27 cellular contexts compared by ENCODE assay signal in the genomic region with DNA sequence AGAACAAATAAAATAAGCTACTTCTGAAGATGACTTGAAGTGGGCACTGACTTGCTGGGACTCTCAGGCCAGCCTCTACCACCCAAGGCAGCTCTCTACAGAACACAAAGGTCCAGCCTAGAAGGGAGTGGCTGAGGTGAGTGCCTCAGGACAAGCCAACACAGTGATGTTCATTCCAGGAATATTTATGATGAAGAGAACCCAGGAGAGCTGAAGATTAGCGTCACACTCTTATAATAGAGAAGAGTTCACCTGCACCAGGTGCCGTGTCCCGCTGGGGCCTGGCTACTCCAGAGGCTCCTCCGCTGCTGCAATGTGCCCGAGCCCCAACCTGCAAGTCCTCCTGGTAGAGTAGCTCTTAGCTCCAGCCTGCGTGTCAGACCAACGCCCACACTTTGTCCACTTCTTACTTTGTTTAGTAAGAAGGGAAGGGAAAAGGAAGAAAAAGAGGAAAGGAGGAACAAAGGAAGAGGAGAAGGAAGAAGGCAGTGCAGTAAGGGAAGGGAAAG.
"Had no signal": no experiment of that assay in that cellular context is flagged by ENCODE, and none has a peak within 500 bp of the region (broad histone marks: within the 10 kb centered on the region; RNA-seq: fewer than 3 reads in every experiment).

No MANE protein-coding gene starts in this region.

- H3K27ac ChIP-seq: heart right ventricle, left ventricle myocardium inferior, right atrium auricular region, tibial nerve, uterus, VCaP had no signal

- H3K4me3 ChIP-seq: heart right ventricle, left ventricle myocardium inferior, right atrium auricular region, tibial nerve, uterus had no signal

- H3K4me1 ChIP-seq: heart right ventricle, left ventricle myocardium inferior, right atrium auricular region, tibial nerve, uterus had no signal

- H3K27ac Mint-ChIP-seq: activated CD4-positive, alpha-beta memory T cell treated with anti-CD3 and anti-CD28 coated beads, Interleukin-2, amount 10 ng/mL, durations not matched to agents 7 days and 5 days; activated CD4-positive, alpha-beta T cell treated with anti-CD3 and anti-CD28 coated beads, Interleukin-2, amount 10 ng/mL, durations not matched to agents 7 days and 5 days; activated naive CD4-positive, alpha-beta T cell treated with anti-CD3 and anti-CD28 coated beads, Interleukin-2, amount 50 U/mL, for 24 hours; activated naive CD8-positive, alpha-beta T cell treated with anti-CD3 and anti-CD28 coated beads, Interleukin-2, amount 50 U/mL, for 24 hours; activated T-cell treated with anti-CD3 and anti-CD28 coated beads, Interleukin-2, amount 50 U/mL, for 24 hours; mesothelial cell of epicardium; naive B cell; T-helper 1 cell treated with Interleukin-12 subunit alpha and Interleukin-12 subunit beta and Interleukin-4 antibody, amounts not matched to agents 30 μg/mL and 1 μg/mL, for 36 hours had no signal

- ATAC-seq: activated CD4-positive, CD25-positive, alpha-beta regulatory T cell treated with anti-CD3 and anti-CD28 coated beads, Interleukin-2, amount 50 U/mL, for 24 hours; activated naive CD8-positive, alpha-beta T cell treated with anti-CD3 and anti-CD28 coated beads, Interleukin-2, amount 50 U/mL, for 24 hours had no signal

- H3K4me3 Mint-ChIP-seq: activated CD4-positive, alpha-beta memory T cell treated with anti-CD3 and anti-CD28 coated beads, Interleukin-2, amount 10 ng/mL, durations not matched to agents 7 days and 5 days; activated CD4-positive, alpha-beta T cell treated with anti-CD3 and anti-CD28 coated beads, Interleukin-2, amount 10 ng/mL, durations not matched to agents 7 days and 5 days; activated naive CD4-positive, alpha-beta T cell treated with anti-CD3 and anti-CD28 coated beads, Interleukin-2, amount 50 U/mL, for 24 hours; activated naive CD8-positive, alpha-beta T cell treated with anti-CD3 and anti-CD28 coated beads, Interleukin-2, amount 50 U/mL, for 24 hours; activated T-cell treated with anti-CD3 and anti-CD28 coated beads, Interleukin-2, amount 50 U/mL, for 24 hours; mesothelial cell of epicardium; naive B cell; T-helper 1 cell treated with Interleukin-12 subunit alpha and Interleukin-12 subunit beta and Interleukin-4 antibody, amounts not matched to agents 30 μg/mL and 1 μg/mL, for 36 hours had no signal

- DNase-seq: activated CD4-positive, alpha-beta memory T cell treated with anti-CD3 and anti-CD28 coated beads, Interleukin-2, amount 10 ng/mL, durations not matched to agents 7 days and 5 days; activated CD4-positive, alpha-beta T cell treated with anti-CD3 and anti-CD28 coated beads, Interleukin-2, amount 10 ng/mL, durations not matched to agents 7 days and 5 days; activated CD8-positive, alpha-beta memory T cell treated with anti-CD3 and anti-CD28 coated beads, Interleukin-2, amount 50 U/mL, for 48 hours; activated gamma-delta T cell; activated naive CD8-positive, alpha-beta T cell treated with anti-CD3 and anti-CD28 coated beads, Interleukin-2, amount 50 U/mL, for 24 hours; activated T-cell treated with anti-CD3 and anti-CD28 coated beads, Interleukin-2, amount 50 U/mL, for 24 hours; amygdala; caudate nucleus; cortex of kidney; foreskin fibroblast; heart right ventricle; kidney glomerular epithelial cell; left ventricle myocardium inferior; naive B cell; stimulated activated CD4-positive, alpha-beta T cell treated with anti-CD3 and anti-CD28 coated beads, Interleukin-15, amount 100 ng/mL, for 24 hours; stimulated activated CD4-positive, alpha-beta T cell treated with anti-CD3 and anti-CD28 coated beads, Interleukin-2, amount 100 ng/mL, for 24 hours; stimulated activated naive CD4-positive, alpha-beta T cell treated with Interleukin-2 at 50 U/mL for 16 hours; SW 1271; T-helper 9 cell; uterus had no signal

- H3K4me1 Mint-ChIP-seq: activated CD4-positive, alpha-beta memory T cell treated with anti-CD3 and anti-CD28 coated beads, Interleukin-2, amount 10 ng/mL, durations not matched to agents 7 days and 5 days; activated CD4-positive, alpha-beta T cell treated with anti-CD3 and anti-CD28 coated beads, Interleukin-2, amount 10 ng/mL, durations not matched to agents 7 days and 5 days; activated naive CD4-positive, alpha-beta T cell treated with anti-CD3 and anti-CD28 coated beads, Interleukin-2, amount 50 U/mL, for 24 hours; activated naive CD8-positive, alpha-beta T cell treated with anti-CD3 and anti-CD28 coated beads, Interleukin-2, amount 50 U/mL, for 24 hours; mesothelial cell of epicardium; naive B cell had no signal

- H3K9me3 ChIP-seq: heart right ventricle, left ventricle myocardium inferior, right atrium auricular region, tibial nerve, uterus had no signal

- H3K36me3 ChIP-seq: heart right ventricle, left ventricle myocardium inferior, right atrium auricular region, tibial nerve, uterus had no signal

- H3K9me3 Mint-ChIP-seq: activated CD4-positive, alpha-beta memory T cell treated with anti-CD3 and anti-CD28 coated beads, Interleukin-2, amount 10 ng/mL, durations not matched to agents 7 days and 5 days; activated CD4-positive, alpha-beta T cell treated with anti-CD3 and anti-CD28 coated beads, Interleukin-2, amount 10 ng/mL, durations not matched to agents 7 days and 5 days; activated naive CD4-positive, alpha-beta T cell treated with anti-CD3 and anti-CD28 coated beads, Interleukin-2, amount 50 U/mL, for 24 hours; activated naive CD8-positive, alpha-beta T cell treated with anti-CD3 and anti-CD28 coated beads, Interleukin-2, amount 50 U/mL, for 24 hours; activated T-cell treated with anti-CD3 and anti-CD28 coated beads, Interleukin-2, amount 50 U/mL, for 24 hours; mesothelial cell of epicardium; T-helper 1 cell treated with Interleukin-12 subunit alpha and Interleukin-12 subunit beta and Interleukin-4 antibody, amounts not matched to agents 30 μg/mL and 1 μg/mL, for 36 hours had no signal

- H3K27me3 ChIP-seq: heart right ventricle, right atrium auricular region, tibial nerve, uterus had no signal

- H3K36me3 Mint-ChIP-seq: activated naive CD4-positive, alpha-beta T cell treated with anti-CD3 and anti-CD28 coated beads, Interleukin-2, amount 50 U/mL, for 24 hours; mesothelial cell of epicardium; naive B cell had no signal
